In the genomic region with DNA sequence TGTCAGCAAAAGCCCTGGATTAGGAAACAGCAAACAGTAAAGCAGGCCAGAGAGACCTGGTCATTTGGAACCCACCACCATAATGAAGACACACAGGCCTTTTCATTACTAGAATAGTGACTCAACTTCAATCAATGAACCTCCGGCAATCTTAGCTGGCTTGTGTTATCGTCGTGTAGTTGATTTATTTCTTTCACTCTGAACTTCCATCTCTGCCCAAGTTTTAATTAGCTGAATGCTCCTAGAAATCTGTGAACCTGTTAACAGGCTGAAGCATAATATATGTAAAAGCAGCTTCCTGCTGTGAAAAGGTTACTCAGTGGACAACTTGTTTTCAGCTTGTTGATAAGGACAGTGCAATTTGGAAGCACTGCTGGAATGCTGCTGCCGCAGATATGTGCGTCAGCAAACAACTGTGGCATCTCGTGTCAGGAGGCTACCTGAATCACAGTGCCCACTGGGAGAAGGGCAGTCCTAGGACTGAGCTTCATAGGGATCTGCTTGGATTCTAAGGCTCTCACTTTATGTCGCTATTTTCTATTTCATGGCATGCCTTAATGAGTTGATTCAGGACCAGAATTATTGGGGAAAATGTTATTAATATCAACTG, we compare ENCODE assay signal across 17 cellular contexts.
DNase-seq lines count a peak whose midpoint lies in the region; ATAC-seq, FAIRE-seq and TF ChIP-seq lines count a peak whose summit lies in the region.
"Had no signal": no experiment of that assay in that cellular context is flagged by ENCODE, and none has a peak within 500 bp of the region (broad histone marks: within the 10 kb centered on the region; RNA-seq: fewer than 3 reads in every experiment).

No MANE protein-coding gene starts in this region.

- H4K8ac ChIP-seq in mesendoderm (ENCODE audit: low read depth, low read length), result no peak overlapping the region

- no peak overlapping the region for H3K4me3 Mint-ChIP-seq in stimulated activated effector memory CD8-positive, alpha-beta T cell treated with anti-CD3 and anti-CD28 coated beads, Interleukin-12 subunit alpha, Interleukin-12 subunit beta, amount 100 ng/mL, for 72 hours
- H3K4me3 Mint-ChIP-seq: CD14-positive monocyte; CD8-positive, alpha-beta T cell; H9 had no signal

- no peak overlapping the region for H3K9ac ChIP-seq in mesendoderm (ENCODE audit: low read length)
- H3K9ac ChIP-seq: BLaER1 had no signal

- no peak overlapping the region for H3K4me2 ChIP-seq in A549
- no peak overlapping the region for H3K4me2 ChIP-seq in mesendoderm (ENCODE audit: low read length)
- H3K4me2 ChIP-seq: BLaER1 had no signal

- H2BK15ac ChIP-seq in mesendoderm (replicated peaks; ENCODE audit: low read depth), result no peak overlapping the region

- no peak overlapping the region for H3K4ac ChIP-seq in mesendoderm (ENCODE audit: low read depth, low read length)

- H3K9me3 Mint-ChIP-seq in stimulated activated effector memory CD8-positive, alpha-beta T cell treated with anti-CD3 and anti-CD28 coated beads, Interleukin-12 subunit alpha, Interleukin-12 subunit beta, amount 100 ng/mL, for 72 hours, result peaks cover 17% of the 10 kb centered on the region

- no peak overlapping the region for H3K56ac ChIP-seq in mesendoderm (ENCODE audit: low read length)

- H3K36me3 Mint-ChIP-seq in stimulated activated effector memory CD8-positive, alpha-beta T cell treated with anti-CD3 and anti-CD28 coated beads, Interleukin-12 subunit alpha, Interleukin-12 subunit beta, amount 100 ng/mL, for 72 hours, result no peaks in the 10 kb centered on the region
- H3K36me3 Mint-ChIP-seq: CD14-positive monocyte; CD8-positive, alpha-beta T cell had no signal

- H2AK5ac ChIP-seq in mesendoderm (ENCODE audit: low read length), result no peak overlapping the region

- no peak for TF ChIP-seq EP300 in A549 (IDR thresholded peaks at IDR 0.05)

- no peak for TF ChIP-seq POLR2A in A549 (IDR thresholded peaks at IDR 0.05; ENCODE audit: low read length)

- H3K36me3 ChIP-seq in mesendoderm (ENCODE audit: control insufficient read depth, insufficient read depth, low read length), result no peaks in the 10 kb centered on the region
- H3K36me3 ChIP-seq: BLaER1 had no signal

- no peak overlapping the region for H3K23ac ChIP-seq in mesendoderm (ENCODE audit: low read length)

- TF ChIP-seq CTCF in A549 (IDR thresholded peaks at IDR 0.05) (no peak), fibroblast of pulmonary artery (IDR thresholded peaks at IDR 0.05; ENCODE audit: low read length, missing control alignments) (no peak)

- H3K27me3 ChIP-seq in mesendoderm (ENCODE audit: insufficient read depth, low read length, poor library complexity), result no peaks in the 10 kb centered on the region

- H3K9me3 ChIP-seq in A549, result no peaks in the 10 kb centered on the region
- H3K9me3 ChIP-seq: BLaER1 had no signal

- no peak for TF ChIP-seq RAD21 in A549 (conservative IDR thresholded peaks at IDR 0.05 in 1 of 2, IDR thresholded peaks at IDR 0.05 in 1 of 2)

- H2BK5ac ChIP-seq in mesendoderm (ENCODE audit: low read length), result no peak overlapping the region

- no peak overlapping the region for H2BK120ac ChIP-seq in mesendoderm (ENCODE audit: low read depth, low read length)

- H3K27ac ChIP-seq in A549 (no peak overlapping the region), mesendoderm (ENCODE audit: low read depth, low read length) (no peak overlapping the region)
- H3K27ac ChIP-seq: BLaER1 had no signal

- POLR2A ChIA-PET in A549 (lab: Yijun Ruan, JAX), result no interaction called here

- no peaks in the 10 kb centered on the region for H3K79me1 ChIP-seq in mesendoderm (ENCODE audit: low read length)

- peak; percentile 74 for FAIRE-seq in A549 (lab: Jason Lieb, UNC)
- FAIRE-seq: A204.1, HepG2 had no signal

- H3K4me3 ChIP-seq in A549 (no peak overlapping the region), fibroblast of pulmonary artery (replicated peaks; ENCODE audit: low read depth, low read length) (no peak overlapping the region), mesendoderm (ENCODE audit: low read length) (no peak overlapping the region)
- H3K4me3 ChIP-seq: BLaER1 had no signal

- H3K4me1 ChIP-seq in A549, result no peaks in the 10 kb centered on the region
- H3K4me1 ChIP-seq in mesendoderm (ENCODE audit: control insufficient read depth, low read depth, low read length), result no peaks in the 10 kb centered on the region
- H3K4me1 ChIP-seq: BLaER1 had no signal

- 14% methylated on average over 6 of the region's 7 CpGs for WGBS in A549 (ENCODE audit: missing lambda C conversion rate)
- no CpG with 5 or more reads among the region's 7 CpGs for WGBS in mesendoderm (ENCODE audit: extremely low coverage, insufficient coverage, low lambda C conversion rate)

- ATAC-seq in A549, result no peak
- no peak for ATAC-seq in stimulated activated effector memory CD8-positive, alpha-beta T cell treated with anti-CD3 and anti-CD28 coated beads, Interleukin-12 subunit alpha, Interleukin-12 subunit beta, amount 100 ng/mL, for 72 hours
- ATAC-seq: CD8-positive, alpha-beta T cell; HepG2 had no signal

- no peaks in the 10 kb centered on the region for H3K79me2 ChIP-seq in mesendoderm (ENCODE audit: control insufficient read depth, insufficient read depth, low read length)

- no peak overlapping the region for H3K18ac ChIP-seq in mesendoderm (ENCODE audit: low read length)

- CTCF ChIA-PET in A549 (lab: Yijun Ruan, JAX), result interaction anchor here (1.6 kb wide), 1 partner anchor 21 kb away, joined by 3 read pairs; no protein-coding TSS in a partner anchor

- DNase-seq in A549 (ENCODE audit: low read depth in 1 of 2, low spot score in 1 of 2) (no peak), NCI-H460 (ENCODE audit: extremely low read depth, low read depth) (peak; percentile 96), fibroblast of pulmonary artery (ENCODE audit: low read depth) (peak; percentile 7), mesendoderm (peak; percentile 0), CD1c-positive myeloid dendritic cell (ENCODE audit: extremely low spot score) (no peak), HuH-7 (ENCODE audit: low spot score) (no peak)
- no peak for DNase-seq in stimulated activated effector memory CD8-positive, alpha-beta T cell treated with anti-CD3 and anti-CD28 coated beads, Interleukin-12 subunit alpha, Interleukin-12 subunit beta, amount 100 ng/mL, for 72 hours (ENCODE audit: low spot score in 2 of 2)
- DNase-seq: Calu3; CD8-positive, alpha-beta T cell; DMS79 treated with DMSO at 0.1 percent for 48 hours; GF-D8; GOT3; H9 had no signal

- H4K5ac ChIP-seq in mesendoderm (ENCODE audit: low read length), result no peak overlapping the region

- no peaks in the 10 kb centered on the region for H3K4me1 Mint-ChIP-seq in stimulated activated effector memory CD8-positive, alpha-beta T cell treated with anti-CD3 and anti-CD28 coated beads, Interleukin-12 subunit alpha, Interleukin-12 subunit beta, amount 100 ng/mL, for 72 hours
- H3K4me1 Mint-ChIP-seq: CD14-positive monocyte, H9 had no signal

- no peak overlapping the region for H3K27ac Mint-ChIP-seq in stimulated activated effector memory CD8-positive, alpha-beta T cell treated with anti-CD3 and anti-CD28 coated beads, Interleukin-12 subunit alpha, Interleukin-12 subunit beta, amount 100 ng/mL, for 72 hours
- H3K27ac Mint-ChIP-seq: CD14-positive monocyte; CD8-positive, alpha-beta T cell; H9 had no signal

TF ChIP-seq in A549, 52 proteins besides CTCF, POLR2A, EP300 and RAD21:
- TF ChIP-seq BHLHE40 (IDR thresholded peaks at IDR 0.05; ENCODE audit: low read depth, low read length) (no peak), KDM1A (IDR thresholded peaks at IDR 0.05; ENCODE audit: low read depth) (no peak), TP53 (CRISPR knock-in tag; IDR thresholded peaks at IDR 0.05) (no peak), NPAS2 (CRISPR knock-in tag; IDR thresholded peaks at IDR 0.05; ENCODE audit: borderline replicate concordance) (no peak)
- TF ChIP-seq, protein P1, sequence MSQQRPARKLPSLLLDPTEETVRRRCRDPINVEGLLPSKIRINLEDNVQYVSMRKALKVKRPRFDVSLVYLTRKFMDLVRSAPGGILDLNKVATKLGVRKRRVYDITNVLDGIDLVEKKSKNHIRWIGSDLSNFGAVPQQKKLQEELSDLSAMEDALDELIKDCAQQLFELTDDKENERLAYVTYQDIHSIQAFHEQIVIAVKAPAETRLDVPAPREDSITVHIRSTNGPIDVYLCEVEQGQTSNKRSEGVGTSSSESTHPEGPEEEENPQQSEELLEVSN (IDR thresholded peaks at IDR 0.05; ENCODE audit: borderline replicate concordance, low read depth), result no peak
TF ChIP-seq in A549: peak in this region for 0.

Comparison
In these comparisons a context has a peak if more than half of its experiments do, and no peak if none do; other contexts are left out.
1. DNase-seq: peak in NCI-H460 (single experiment), fibroblast of pulmonary artery (single experiment) and mesendoderm (single experiment); none in A549 (0 of 2), stimulated activated effector memory CD8-positive, alpha-beta T cell treated with anti-CD3 and anti-CD28 coated beads, Interleukin-12 subunit alpha, Interleukin-12 subunit beta, amount 100 ng/mL, for 72 hours (0 of 2), CD1c-positive myeloid dendritic cell (single experiment) and HuH-7 (single experiment).